ENCODE assay signal across 16 cellular contexts in the genomic region with DNA sequence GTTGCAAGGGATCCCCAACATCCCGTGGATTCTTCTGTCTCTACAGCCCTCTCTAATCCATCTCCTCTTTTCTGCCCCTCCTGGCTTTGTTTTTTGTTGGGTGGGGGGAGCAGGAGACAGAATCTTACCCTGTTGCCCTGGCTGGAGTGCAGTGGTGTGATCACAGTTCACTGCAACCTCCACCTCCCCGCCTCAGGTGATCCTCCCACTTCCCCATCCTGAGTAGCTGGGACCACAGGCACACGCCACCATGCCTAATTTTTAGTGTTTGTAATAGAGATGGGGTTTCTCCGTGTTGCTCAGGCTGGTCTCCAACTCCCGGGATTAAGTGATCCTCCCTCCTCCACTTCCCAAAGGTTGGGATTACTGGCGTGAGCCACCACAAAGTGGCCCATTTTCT.
DNase-seq lines count a peak whose midpoint lies in the region; ATAC-seq, FAIRE-seq and TF ChIP-seq lines count a peak whose summit lies in the region.
"Had no signal": no experiment of that assay in that cellular context is flagged by ENCODE, and none has a peak within 500 bp of the region (broad histone marks: within the 10 kb centered on the region; RNA-seq: fewer than 3 reads in every experiment).

No MANE protein-coding gene starts in this region.

- H3K36me3 ChIP-seq in Loucy (ENCODE audit: insufficient read depth, low read length) (no peaks in the 10 kb centered on the region), endodermal cell (ENCODE audit: control insufficient read depth, insufficient read depth, low read length) (no peaks in the 10 kb centered on the region), trophoblast cell (ENCODE audit: control insufficient read depth in 1 of 2, insufficient read depth in 2 of 2, low read length in 2 of 2) (peaks cover 3 to 4% of the 10 kb centered on the region in 2 experiments), small intestine (ENCODE audit: control insufficient read depth in 2 of 2, insufficient read depth in 2 of 2, low read length in 2 of 2) (no peaks in the 10 kb centered on the region)
- H3K36me3 ChIP-seq: stomach, upper lobe of left lung had no signal

- H2AFZ ChIP-seq in Loucy (ENCODE audit: low read length): peak overlapping the region; percentile 88
- H2AFZ ChIP-seq in trophoblast cell (ENCODE audit: insufficient read depth, low read length, poor library complexity): no peak overlapping the region

- 82 to 83% methylated on average over 2 to 3 of the region's 6 CpGs for WGBS in endodermal cell (ENCODE audit: insufficient coverage in 1 of 2, insufficient read length in 1 of 2), 2 experiments
- WGBS in trophoblast cell (ENCODE audit: extremely low coverage, insufficient coverage, insufficient read length): no CpG with 5 or more reads among the region's 6 CpGs
- 21 to 38% (median 37%) methylated on average over 6 of the region's 6 CpGs for WGBS in small intestine, 3 donors

- DNase-seq in activated CD8-positive, alpha-beta T cell treated with anti-CD3 and anti-CD28 coated beads, Interleukin-2, amount 10 ng/mL, durations not matched to agents 7 days and 5 days: peak; percentile 30
- no peak for DNase-seq in activated CD8-positive, alpha-beta T cell treated with anti-CD3 and anti-CD28 coated beads for 36 hours
- DNase-seq in endodermal cell (no peak), trophoblast cell (no peak), small intestine (no peak), mesenteric fat pad (ENCODE audit: low spot score) (no peak), globus pallidus (ENCODE audit: low spot score) (no peak)
- DNase-seq: activated effector memory CD4-positive, alpha-beta T cell treated with anti-CD3 and anti-CD28 coated beads, Interleukin-2, amount 50 U/mL, for 16 hours; stomach; upper lobe of left lung had no signal

- no peak overlapping the region for H4K8ac ChIP-seq in trophoblast cell (ENCODE audit: low read depth, low read length)

- no peak overlapping the region for H3K14ac ChIP-seq in trophoblast cell (ENCODE audit: low read length)

- H3K4me3 Mint-ChIP-seq in activated CD8-positive, alpha-beta T cell treated with anti-CD3 and anti-CD28 coated beads, Interleukin-2, amount 10 ng/mL, durations not matched to agents 7 days and 5 days: peak overlapping the region; percentile 52
- H3K4me3 Mint-ChIP-seq in activated CD8-positive, alpha-beta T cell treated with anti-CD3 and anti-CD28 coated beads for 36 hours: no peak overlapping the region
- no peak overlapping the region for H3K4me3 Mint-ChIP-seq in endodermal cell
- H3K4me3 Mint-ChIP-seq: CD14-positive monocyte had no signal

- H4K91ac ChIP-seq in trophoblast cell (ENCODE audit: low read depth, low read length): peak overlapping the region; percentile 61

- H4K20me1 ChIP-seq in Loucy (ENCODE audit: insufficient read depth, low read length, poor library complexity, severe bottlenecking): no peaks in the 10 kb centered on the region

- H3K4me1 ChIP-seq in Loucy (ENCODE audit: insufficient read depth, low read length, poor library complexity, severe bottlenecking) (peaks cover 22% of the 10 kb centered on the region), endodermal cell (ENCODE audit: control insufficient read depth, insufficient read depth, low read length) (no peaks in the 10 kb centered on the region), trophoblast cell (ENCODE audit: control insufficient read depth in 1 of 2, insufficient read depth in 2 of 2, low read length in 2 of 2) (peaks cover 0 to 6% of the 10 kb centered on the region in 2 experiments), small intestine (ENCODE audit: control insufficient read depth in 2 of 2, insufficient read depth in 1 of 2, low read depth in 1 of 2, low read length in 1 of 2) (no peaks in the 10 kb centered on the region)
- H3K4me1 ChIP-seq: body of pancreas, stomach, upper lobe of left lung had no signal

- H3K9me3 Mint-ChIP-seq in activated CD8-positive, alpha-beta T cell treated with anti-CD3 and anti-CD28 coated beads, Interleukin-2, amount 10 ng/mL, durations not matched to agents 7 days and 5 days (ENCODE audit: insufficient read depth): no peaks in the 10 kb centered on the region
- H3K9me3 Mint-ChIP-seq in activated CD8-positive, alpha-beta T cell treated with anti-CD3 and anti-CD28 coated beads for 36 hours: no peaks in the 10 kb centered on the region
- H3K9me3 Mint-ChIP-seq in endodermal cell: peaks cover 2% of the 10 kb centered on the region
- H3K9me3 Mint-ChIP-seq: CD14-positive monocyte had no signal

- H3K27ac ChIP-seq in endodermal cell (ENCODE audit: low read depth, low read length) (no peak overlapping the region), trophoblast cell (ENCODE audit: low read depth, low read length) (no peak overlapping the region), small intestine (ENCODE audit: low read depth in 1 of 2, low read length in 1 of 2) (no peak overlapping the region)
- H3K27ac ChIP-seq: body of pancreas, stomach, upper lobe of left lung had no signal

- peak overlapping the region; percentile 84 for H3K4me2 ChIP-seq in Loucy (ENCODE audit: low read depth, low read length, poor library complexity, severe bottlenecking)
- no peak overlapping the region for H3K4me2 ChIP-seq in trophoblast cell (ENCODE audit: low read length)

- H3K4ac ChIP-seq in trophoblast cell (ENCODE audit: low read depth, low read length): no peak overlapping the region

- no peaks in the 10 kb centered on the region for H3K36me3 Mint-ChIP-seq in activated CD8-positive, alpha-beta T cell treated with anti-CD3 and anti-CD28 coated beads, Interleukin-2, amount 10 ng/mL, durations not matched to agents 7 days and 5 days (ENCODE audit: low read depth)
- no peaks in the 10 kb centered on the region for H3K36me3 Mint-ChIP-seq in activated CD8-positive, alpha-beta T cell treated with anti-CD3 and anti-CD28 coated beads for 36 hours (ENCODE audit: low read depth)
- peaks cover 2% of the 10 kb centered on the region for H3K36me3 Mint-ChIP-seq in endodermal cell (ENCODE audit: low read depth)
- H3K36me3 Mint-ChIP-seq: CD14-positive monocyte had no signal

- POLR2A ChIA-PET in activated CD8-positive, alpha-beta T cell treated with anti-CD3 and anti-CD28 coated beads, Interleukin-2, amount 10 ng/mL, durations not matched to agents 7 days and 5 days (lab: Charles Lee): no interaction called here
- POLR2A ChIA-PET in activated CD8-positive, alpha-beta T cell treated with anti-CD3 and anti-CD28 coated beads for 36 hours (lab: Charles Lee): no interaction called here

- H3K4me1 Mint-ChIP-seq in activated CD8-positive, alpha-beta T cell treated with anti-CD3 and anti-CD28 coated beads, Interleukin-2, amount 10 ng/mL, durations not matched to agents 7 days and 5 days (ENCODE audit: low read depth): peaks cover 37% of the 10 kb centered on the region
- peaks cover 7% of the 10 kb centered on the region for H3K4me1 Mint-ChIP-seq in activated CD8-positive, alpha-beta T cell treated with anti-CD3 and anti-CD28 coated beads for 36 hours (ENCODE audit: low read depth)
- peaks cover 2% of the 10 kb centered on the region for H3K4me1 Mint-ChIP-seq in endodermal cell

- H3K27me3 Mint-ChIP-seq in activated CD8-positive, alpha-beta T cell treated with anti-CD3 and anti-CD28 coated beads, Interleukin-2, amount 10 ng/mL, durations not matched to agents 7 days and 5 days (ENCODE audit: low read depth): peaks cover 6% of the 10 kb centered on the region
- peaks cover 10% of the 10 kb centered on the region for H3K27me3 Mint-ChIP-seq in activated CD8-positive, alpha-beta T cell treated with anti-CD3 and anti-CD28 coated beads for 36 hours
- H3K27me3 Mint-ChIP-seq in endodermal cell (ENCODE audit: insufficient read depth): no peaks in the 10 kb centered on the region

- H3K79me2 ChIP-seq in Loucy (ENCODE audit: insufficient read depth, low read length) (no peaks in the 10 kb centered on the region), trophoblast cell (ENCODE audit: control insufficient read depth, insufficient read depth, low read length, poor library complexity) (no peaks in the 10 kb centered on the region)

- H3K27me3 ChIP-seq in Loucy (ENCODE audit: insufficient read depth, low read length, poor library complexity, severe bottlenecking) (no peaks in the 10 kb centered on the region), endodermal cell (ENCODE audit: control insufficient read depth, insufficient read depth, low read length, poor library complexity, severe bottlenecking) (no peaks in the 10 kb centered on the region), trophoblast cell (ENCODE audit: insufficient read depth, low read length) (no peaks in the 10 kb centered on the region), small intestine (ENCODE audit: control insufficient read depth in 2 of 2, insufficient read depth in 2 of 2, low read length in 2 of 2) (no peaks in the 10 kb centered on the region)
- H3K27me3 ChIP-seq: body of pancreas, upper lobe of left lung had no signal

- H3F3A ChIP-seq in Loucy (ENCODE audit: low read depth): no peaks in the 10 kb centered on the region

- H2AK5ac ChIP-seq in trophoblast cell (ENCODE audit: low read length): no peak overlapping the region

- CTCF ChIA-PET in activated CD8-positive, alpha-beta T cell treated with anti-CD3 and anti-CD28 coated beads, Interleukin-2, amount 10 ng/mL, durations not matched to agents 7 days and 5 days (lab: Charles Lee): interaction anchor here (0.9 to 4.7 kb wide), 7 partner anchors 10 to 225 kb away, joined by 3 to 31 read pairs (median 5); a partner anchor contains a TSS
- CTCF ChIA-PET in activated CD8-positive, alpha-beta T cell treated with anti-CD3 and anti-CD28 coated beads for 36 hours (lab: Charles Lee): interaction anchor here (1.0 to 3.9 kb wide), 6 partner anchors 11 to 217 kb away, joined by 3 to 22 read pairs (median 4); a partner anchor contains a TSS

- peak overlapping the region; percentile 67 for H3K4me3 ChIP-seq in Loucy (ENCODE audit: low read length, poor library complexity, severe bottlenecking)
- H3K4me3 ChIP-seq in endodermal cell (ENCODE audit: low read length): no peak overlapping the region
- no peak overlapping the region for H3K4me3 ChIP-seq in trophoblast cell (ENCODE audit: low read depth, low read length)
- no peak overlapping the region for H3K4me3 ChIP-seq in small intestine (ENCODE audit: low read depth in 1 of 2, low read length in 2 of 2)
- H3K4me3 ChIP-seq: body of pancreas, lung, stomach, upper lobe of left lung had no signal

- H2BK120ac ChIP-seq in trophoblast cell (ENCODE audit: insufficient read depth, low read length, poor library complexity): peak overlapping the region; percentile 27

- intact Hi-C loops in activated CD8-positive, alpha-beta T cell treated with anti-CD3 and anti-CD28 coated beads for 36 hours (cut with micrococcal nuclease): loop anchor here (2.0 kb wide), 1 partner anchor 143 kb away; no protein-coding TSS in a partner anchor

- FAIRE-seq in small intestine (lab: Jason Lieb, UNC): no peak
- FAIRE-seq: colon had no signal

- TF ChIP-seq CTCF in activated CD8-positive, alpha-beta T cell treated with anti-CD3 and anti-CD28 coated beads for 36 hours (IDR thresholded peaks at IDR 0.05): no peak
- no peak for TF ChIP-seq CTCF in Loucy (conservative IDR thresholded peaks at IDR 0.05; ENCODE audit: low read length)
- no peak for TF ChIP-seq CTCF in endodermal cell (conservative IDR thresholded peaks at IDR 0.05)

- H4K12ac ChIP-seq in trophoblast cell (ENCODE audit: low read depth, low read length): no peak overlapping the region

- H2BK5ac ChIP-seq in trophoblast cell (ENCODE audit: low read depth, low read length, poor library complexity): no peak overlapping the region

- no peak overlapping the region for H3K23ac ChIP-seq in trophoblast cell (ENCODE audit: low read length)

- no peak overlapping the region for H3K18ac ChIP-seq in trophoblast cell (ENCODE audit: low read length)

- H3K27ac Mint-ChIP-seq in activated CD8-positive, alpha-beta T cell treated with anti-CD3 and anti-CD28 coated beads, Interleukin-2, amount 10 ng/mL, durations not matched to agents 7 days and 5 days: peak overlapping the region; percentile 5
- H3K27ac Mint-ChIP-seq in activated CD8-positive, alpha-beta T cell treated with anti-CD3 and anti-CD28 coated beads for 36 hours: no peak overlapping the region
- H3K27ac Mint-ChIP-seq in endodermal cell: peak overlapping the region; percentile 50

- ATAC-seq in activated CD8-positive, alpha-beta T cell treated with anti-CD3 and anti-CD28 coated beads, Interleukin-2, amount 10 ng/mL, durations not matched to agents 7 days and 5 days: peak; percentile 42
- no peak for ATAC-seq in activated CD8-positive, alpha-beta T cell treated with anti-CD3 and anti-CD28 coated beads for 36 hours
- ATAC-seq: activated CD4-positive, CD25-positive, alpha-beta regulatory T cell treated with anti-CD3 and anti-CD28 coated beads, Interleukin-2, amount 50 U/mL, for 24 hours; body of pancreas had no signal

- H3K79me1 ChIP-seq in trophoblast cell (ENCODE audit: low read length): no peaks in the 10 kb centered on the region

- no peaks in the 10 kb centered on the region for H3K9me2 ChIP-seq in Loucy (replicated peaks; ENCODE audit: low read depth, low read length)

- no peaks in the 10 kb centered on the region for H3K9me3 ChIP-seq in Loucy (ENCODE audit: insufficient read depth, low read depth, low read length)
- no peaks in the 10 kb centered on the region for H3K9me3 ChIP-seq in endodermal cell (ENCODE audit: control insufficient read depth, low read length)
- H3K9me3 ChIP-seq in trophoblast cell (ENCODE audit: insufficient read depth, low read depth, low read length): peaks cover 3% of the 10 kb centered on the region
- no peaks in the 10 kb centered on the region for H3K9me3 ChIP-seq in small intestine (ENCODE audit: control insufficient read depth, low read depth)
- H3K9me3 ChIP-seq: body of pancreas, stomach, upper lobe of left lung had no signal

- H2BK12ac ChIP-seq in trophoblast cell (ENCODE audit: low read length): peak overlapping the region; percentile 46

- H3K9ac ChIP-seq in Loucy (ENCODE audit: low read depth, low read length, poor library complexity, severe bottlenecking) (peak overlapping the region; percentile 67), endodermal cell (ENCODE audit: extremely low read depth, low read length, poor library complexity, severe bottlenecking) (no peak overlapping the region), trophoblast cell (ENCODE audit: low read length) (no peak overlapping the region)
